11 cellular contexts compared by ENCODE assay signal in genomic region chr4:156774422-156774821, GRCh38.
DNase-seq lines count a peak whose midpoint lies in the region; ATAC-seq and TF ChIP-seq lines count a peak whose summit lies in the region.
"Had no signal": no experiment of that assay in that cellular context is flagged by ENCODE, and none has a peak within 500 bp of the region (broad histone marks: within the 10 kb centered on the region; RNA-seq: fewer than 3 reads in every experiment).

No MANE protein-coding gene starts in this region.

- no peaks in the 10 kb centered on the region for H3K9me3 Mint-ChIP-seq in osteocyte (ENCODE audit: unreplicated experiment)
- H3K9me3 Mint-ChIP-seq: activated naive CD8-positive, alpha-beta T cell treated with anti-CD3 and anti-CD28 coated beads, Interleukin-2, amount 50 U/mL, for 24 hours had no signal

- no peak overlapping the region for H3K4me3 Mint-ChIP-seq in osteocyte (ENCODE audit: unreplicated experiment)
- H3K4me3 Mint-ChIP-seq: activated naive CD8-positive, alpha-beta T cell treated with anti-CD3 and anti-CD28 coated beads, Interleukin-2, amount 50 U/mL, for 24 hours had no signal

- no peaks in the 10 kb centered on the region for H3K36me3 Mint-ChIP-seq in osteocyte (ENCODE audit: unreplicated experiment)

- no peak for TF ChIP-seq CTCF in osteocyte (IDR thresholded peaks at IDR 0.05)

- H3K27me3 Mint-ChIP-seq in osteocyte (ENCODE audit: unreplicated experiment) = no peaks in the 10 kb centered on the region
- H3K27me3 Mint-ChIP-seq: activated naive CD8-positive, alpha-beta T cell treated with anti-CD3 and anti-CD28 coated beads, Interleukin-2, amount 50 U/mL, for 24 hours had no signal

- ATAC-seq in esophagus mucosa (peak; percentile 65), GM21528 (IDR thresholded peaks at IDR 0.05; ENCODE audit: low FRiP score, unreplicated experiment) (no peak), GM19455 (IDR thresholded peaks at IDR 0.05; ENCODE audit: unreplicated experiment) (no peak)
- ATAC-seq: activated naive CD8-positive, alpha-beta T cell treated with anti-CD3 and anti-CD28 coated beads, Interleukin-2, amount 50 U/mL, for 24 hours had no signal

- DNase-seq in EH (ENCODE audit: low read depth) (peak; percentile 90), RPMI7951 (ENCODE audit: low read depth) (peak; percentile 81), osteocyte (ENCODE audit: extremely low spot score, unreplicated experiment) (no peak), SK-N-DZ (ENCODE audit: low spot score) (no peak)
- DNase-seq in activated naive CD4-positive, alpha-beta T cell treated with Interleukin-2 at 50 U/mL for 16 hours = no peak
- DNase-seq: activated naive CD8-positive, alpha-beta T cell treated with anti-CD3 and anti-CD28 coated beads, Interleukin-2, amount 50 U/mL, for 24 hours; COR-L47; NCI-H2227 treated with DMSO at 0.1 percent for 48 hours had no signal

- H3K4me1 Mint-ChIP-seq in osteocyte (ENCODE audit: unreplicated experiment) = peaks cover 62% of the 10 kb centered on the region
- H3K4me1 Mint-ChIP-seq: activated naive CD8-positive, alpha-beta T cell treated with anti-CD3 and anti-CD28 coated beads, Interleukin-2, amount 50 U/mL, for 24 hours had no signal

- peak overlapping the region; percentile 29 for H3K27ac Mint-ChIP-seq in osteocyte (ENCODE audit: unreplicated experiment)
- H3K27ac Mint-ChIP-seq: activated naive CD8-positive, alpha-beta T cell treated with anti-CD3 and anti-CD28 coated beads, Interleukin-2, amount 50 U/mL, for 24 hours had no signal

Comparison
In these comparisons a context has a peak if more than half of its experiments do, and no peak if none do; other contexts are left out.
1. DNase-seq: peak in EH (single experiment) and RPMI7951 (single experiment); none in osteocyte (single experiment), SK-N-DZ (single experiment) and activated naive CD4-positive, alpha-beta T cell treated with Interleukin-2 at 50 U/mL for 16 hours (single experiment).